13 cellular contexts compared by ENCODE assay signal in the genomic region with DNA sequence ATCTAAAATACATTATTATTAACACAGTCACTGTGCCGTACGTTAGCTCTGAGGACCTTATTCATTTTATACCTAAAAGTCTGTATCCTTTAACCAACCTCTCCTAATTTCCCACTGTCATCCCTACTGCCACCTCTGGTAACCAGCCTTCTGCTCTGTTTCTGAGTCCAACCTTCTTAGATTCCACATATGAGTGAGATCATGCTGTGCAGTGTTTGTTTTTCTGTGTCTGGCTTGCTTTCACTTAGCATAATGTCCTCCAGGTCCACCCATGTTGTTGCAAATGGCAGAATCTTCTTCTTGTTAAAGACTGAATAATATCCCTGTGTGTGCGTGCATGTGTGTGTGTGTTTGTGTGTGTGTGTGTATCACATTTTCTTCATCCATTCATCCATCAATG.
A peak's percentile ranks its signal among the peaks of the same experiment; 100 is the strongest.
DNase-seq lines count a peak whose midpoint lies in the region; FAIRE-seq and TF ChIP-seq lines count a peak whose summit lies in the region.
"Had no signal": no experiment of that assay in that cellular context is flagged by ENCODE, and none has a peak within 500 bp of the region (broad histone marks: within the 10 kb centered on the region; RNA-seq: fewer than 3 reads in every experiment).

No MANE protein-coding gene starts in this region.

- POLR2A ChIA-PET in A673 (lab: Charles Lee; ENCODE audit: low non-redundant PET): no interaction called here

- no peak overlapping the region for H3K4me3 Mint-ChIP-seq in immature natural killer cell
- no peak overlapping the region for H3K4me3 Mint-ChIP-seq in Calu3 (ENCODE audit: low read depth, unreplicated experiment)
- H3K4me3 Mint-ChIP-seq: activated CD4-positive, alpha-beta memory T cell treated with anti-CD3 and anti-CD28 coated beads for 36 hours; activated naive CD4-positive, alpha-beta T cell treated with anti-CD3 and anti-CD28 coated beads, Interleukin-2, amount 50 U/mL, for 24 hours; effector memory CD8-positive, alpha-beta T cell; T-helper 17 cell had no signal

- no peaks in the 10 kb centered on the region for H3K4me1 Mint-ChIP-seq in immature natural killer cell
- no peaks in the 10 kb centered on the region for H3K4me1 Mint-ChIP-seq in Calu3 (ENCODE audit: low read depth, unreplicated experiment)
- H3K4me1 Mint-ChIP-seq: activated naive CD4-positive, alpha-beta T cell treated with anti-CD3 and anti-CD28 coated beads, Interleukin-2, amount 50 U/mL, for 24 hours; T-helper 17 cell had no signal

- H3K36me3 Mint-ChIP-seq in immature natural killer cell (no peaks in the 10 kb centered on the region), Calu3 (ENCODE audit: insufficient read depth, unreplicated experiment) (no peaks in the 10 kb centered on the region)
- H3K36me3 Mint-ChIP-seq: activated CD4-positive, alpha-beta memory T cell treated with anti-CD3 and anti-CD28 coated beads for 36 hours had no signal

- peak; percentile 23 for FAIRE-seq in HTR-8/SVneo (lab: Jason Lieb, UNC)

- no peak overlapping the region for H3K27ac ChIP-seq in A673 (ENCODE audit: low read depth, low read length, poor library complexity, severe bottlenecking)

- BruUV-seq in A673 (replicated peaks; lab: Mats Ljungman, UMichigan) (no TSS peak), Calu3 (replicated peaks; lab: Mats Ljungman, UMichigan) (no TSS peak)

- H3K9me3 Mint-ChIP-seq in immature natural killer cell: no peaks in the 10 kb centered on the region
- H3K9me3 Mint-ChIP-seq in Calu3 (ENCODE audit: low read depth, unreplicated experiment): no peaks in the 10 kb centered on the region
- H3K9me3 Mint-ChIP-seq: activated CD4-positive, alpha-beta memory T cell treated with anti-CD3 and anti-CD28 coated beads for 36 hours; activated naive CD4-positive, alpha-beta T cell treated with anti-CD3 and anti-CD28 coated beads, Interleukin-2, amount 50 U/mL, for 24 hours; effector memory CD8-positive, alpha-beta T cell had no signal

- no peaks in the 10 kb centered on the region for H3K36me3 ChIP-seq in A673 (ENCODE audit: insufficient read depth, low read length, poor library complexity, severe bottlenecking)

- H3K27ac Mint-ChIP-seq in immature natural killer cell (no peak overlapping the region), Calu3 (ENCODE audit: unreplicated experiment) (no peak overlapping the region)
- H3K27ac Mint-ChIP-seq: activated CD4-positive, alpha-beta memory T cell treated with anti-CD3 and anti-CD28 coated beads for 36 hours; activated naive CD4-positive, alpha-beta T cell treated with anti-CD3 and anti-CD28 coated beads, Interleukin-2, amount 50 U/mL, for 24 hours; effector memory CD8-positive, alpha-beta T cell; T-helper 17 cell had no signal

- in situ Hi-C loops in G401 (cut with HindIII; ENCODE audit: low sequenced_read_pairs): no loop called here

- no peaks in the 10 kb centered on the region for H3K4me1 ChIP-seq in A673 (ENCODE audit: insufficient read depth, low read length, poor library complexity, severe bottlenecking)

- no peaks in the 10 kb centered on the region for H3K9me3 ChIP-seq in A673 (ENCODE audit: low read depth, low read length, poor library complexity, severe bottlenecking)

- TF ChIP-seq CTCF in A673 (conservative IDR thresholded peaks at IDR 0.05; ENCODE audit: low read depth, low read length) (0 out of 2 replicates have a peak, but pooled peaks have one; percentile 11), Calu3 (IDR thresholded peaks at IDR 0.05; ENCODE audit: unreplicated experiment) (no peak)

- DNase-seq in A673 (ENCODE audit: low spot score) (no peak), HTR-8/SVneo (ENCODE audit: insufficient read length, low spot score) (no peak), NCI-H69 (lab: John Stamatoyannopoulos, UW) (peak; percentile 83), fibroblast of gingiva (ENCODE audit: low read depth) (peak; percentile 26), G401 (ENCODE audit: low spot score) (no peak), superior temporal gyrus (ENCODE audit: extremely low spot score) (no peak), immature natural killer cell (no peak), Calu3 (no peak)
- DNase-seq: activated CD4-positive, alpha-beta memory T cell treated with anti-CD3 and anti-CD28 coated beads for 36 hours; effector memory CD8-positive, alpha-beta T cell; NCI-H524; T-helper 17 cell had no signal

- H3K27me3 Mint-ChIP-seq in immature natural killer cell (ENCODE audit: low read depth in 3 of 3): peaks cover 0 to 2% (median 2%) of the 10 kb centered on the region in 3 donors
- no peaks in the 10 kb centered on the region for H3K27me3 Mint-ChIP-seq in Calu3 (ENCODE audit: unreplicated experiment)

- CTCF ChIA-PET in A673 (lab: Charles Lee) (no interaction called here), Calu3 (lab: Charles Lee) (interaction anchor here (0.7 kb wide), 1 partner anchor 49 kb away, joined by 3 read pairs; no protein-coding TSS in a partner anchor)

- H3K27me3 ChIP-seq in A673 (replicated peaks; ENCODE audit: insufficient read depth, low read depth, low read length, poor library complexity): no peaks in the 10 kb centered on the region

- H3K4me3 ChIP-seq in A673 (ENCODE audit: low read depth, low read length, poor library complexity, severe bottlenecking): no peak overlapping the region

- intact Hi-C loops in A673 (cut with micrococcal nuclease; ENCODE audit: unreplicated experiment) (no loop called here), Calu3 (cut with micrococcal nuclease; ENCODE audit: unreplicated experiment) (no loop called here)

Comparison
In these comparisons a context has a peak if more than half of its experiments do, and no peak if none do; other contexts are left out.
1. DNase-seq: peak in NCI-H69 (single experiment) and fibroblast of gingiva (single experiment); none in A673 (single experiment), HTR-8/SVneo (single experiment), G401 (single experiment), superior temporal gyrus (single experiment), immature natural killer cell (0 of 3) and Calu3 (single experiment).